9 cellular contexts compared by ENCODE assay signal in genomic region chr19:12723383-12723642, GRCh38. TPM values are rescaled to one million over a fixed set of nuclear protein-coding genes. Genes with fewer than 3 reads are reported as not detected.
DNase-seq lines count a peak whose midpoint lies in the region; ATAC-seq, FAIRE-seq and TF ChIP-seq lines count a peak whose summit lies in the region.
"Had no signal": no experiment of that assay in that cellular context is flagged by ENCODE, and none has a peak within 500 bp of the region (broad histone marks: within the 10 kb centered on the region; RNA-seq: fewer than 3 reads in every experiment).

No MANE protein-coding gene starts in this region.

- H3K9me3 Mint-ChIP-seq in activated CD8-positive, alpha-beta T cell treated with anti-CD3 and anti-CD28 coated beads, Interleukin-2, amount 10 ng/mL, durations not matched to agents 7 days and 5 days (ENCODE audit: insufficient read depth) = no peaks in the 10 kb centered on the region

- POLR2A ChIA-PET in activated CD8-positive, alpha-beta T cell treated with anti-CD3 and anti-CD28 coated beads, Interleukin-2, amount 10 ng/mL, durations not matched to agents 7 days and 5 days (lab: Charles Lee) = interaction anchor here (0.6 to 5.6 kb wide), 10 partner anchors 9 to 190 kb away, joined by 3 to 109 read pairs (median 4); partner anchors contain the start of genes DHPS, FBXW9, GET3 and JUNB

- peak overlapping the region; percentile 64 for H3K4me3 ChIP-seq in cardiac muscle cell
- H3K4me3 ChIP-seq in iPS-15b (ENCODE audit: low read depth, low read length) = peak overlapping the region; percentile 84
- peak overlapping the region; percentile 81 for H3K4me3 ChIP-seq in suprapubic skin

- no peaks in the 10 kb centered on the region for H3K27me3 ChIP-seq in cardiac muscle cell
- no peaks in the 10 kb centered on the region for H3K27me3 ChIP-seq in iPS-15b (ENCODE audit: control insufficient read depth, insufficient read depth, low read length)
- H3K27me3 ChIP-seq in suprapubic skin = no peaks in the 10 kb centered on the region

- DNase-seq in cardiac muscle cell (ENCODE audit: low read depth in 1 of 2, low spot score in 1 of 2) (peak in 1 of 2 donors; percentile 2), cardiac septum (ENCODE audit: low spot score) (no peak), suprapubic skin (ENCODE audit: low spot score in 2 of 2) (no peak), D721Med (ENCODE audit: insufficient read length, low spot score) (no peak), HT-29 (ENCODE audit: low spot score) (no peak)
- DNase-seq in activated CD8-positive, alpha-beta T cell treated with anti-CD3 and anti-CD28 coated beads, Interleukin-2, amount 10 ng/mL, durations not matched to agents 7 days and 5 days = no peak

- peak overlapping the region; percentile 99 for H3K27ac ChIP-seq in cardiac muscle cell
- H3K27ac ChIP-seq in suprapubic skin = peak overlapping the region; percentile 95

- CTCF ChIA-PET in activated CD8-positive, alpha-beta T cell treated with anti-CD3 and anti-CD28 coated beads, Interleukin-2, amount 10 ng/mL, durations not matched to agents 7 days and 5 days (lab: Charles Lee) = interaction anchor here (0.7 to 9.2 kb wide), 12 partner anchors 10 to 926 kb away, joined by 3 to 85 read pairs (median 4); partner anchors contain the start of genes JUNB and TRIR

- no peak for TF ChIP-seq EP300 in suprapubic skin (IDR thresholded peaks at IDR 0.05)

- TF ChIP-seq POLR2A in suprapubic skin (IDR thresholded peaks at IDR 0.05) = no peak

- peak overlapping the region; percentile 66 for H3K9ac ChIP-seq in iPS-15b (ENCODE audit: low read depth, low read length)

- peak overlapping the region; percentile 86 for H3K27ac Mint-ChIP-seq in activated CD8-positive, alpha-beta T cell treated with anti-CD3 and anti-CD28 coated beads, Interleukin-2, amount 10 ng/mL, durations not matched to agents 7 days and 5 days

- no peak for FAIRE-seq in D721Med (lab: Jason Lieb, UNC)

- peaks cover 7% of the 10 kb centered on the region for H3K4me1 ChIP-seq in cardiac muscle cell (ENCODE audit: low read depth)
- H3K4me1 ChIP-seq in iPS-15b (ENCODE audit: control insufficient read depth, insufficient read depth, low read length) = peaks cover 5% of the 10 kb centered on the region
- H3K4me1 ChIP-seq in suprapubic skin = peaks cover 36% of the 10 kb centered on the region

- H3K9me3 ChIP-seq in cardiac muscle cell (ENCODE audit: low read depth) = no peaks in the 10 kb centered on the region
- H3K9me3 ChIP-seq in iPS-15b (ENCODE audit: control insufficient read depth, insufficient read depth, low read length) = no peaks in the 10 kb centered on the region
- H3K9me3 ChIP-seq in suprapubic skin = no peaks in the 10 kb centered on the region

- ATAC-seq in activated CD8-positive, alpha-beta T cell treated with anti-CD3 and anti-CD28 coated beads, Interleukin-2, amount 10 ng/mL, durations not matched to agents 7 days and 5 days = no peak
- no peak for ATAC-seq in GM21576 (IDR thresholded peaks at IDR 0.05; ENCODE audit: unreplicated experiment)

- intact Hi-C loops in cardiac septum (cut with DNase I) = loop anchor here (5.0 kb wide), 2 partner anchors 39 to 74 kb away; no protein-coding TSS in a partner anchor

- TF ChIP-seq CTCF in cardiac muscle cell (IDR thresholded peaks at IDR 0.05; ENCODE audit: low read depth, low read length) (no peak), suprapubic skin (IDR thresholded peaks at IDR 0.05) (no peak), D721Med (IDR thresholded peaks at IDR 0.05; ENCODE audit: insufficient read depth, missing control alignments) (no peak)

- no peaks in the 10 kb centered on the region for H3K27me3 Mint-ChIP-seq in activated CD8-positive, alpha-beta T cell treated with anti-CD3 and anti-CD28 coated beads, Interleukin-2, amount 10 ng/mL, durations not matched to agents 7 days and 5 days (ENCODE audit: low read depth)

- 1% methylated on average over 7 of the region's 7 CpGs for WGBS in suprapubic skin

- peaks cover 28% of the 10 kb centered on the region for H3K4me1 Mint-ChIP-seq in activated CD8-positive, alpha-beta T cell treated with anti-CD3 and anti-CD28 coated beads, Interleukin-2, amount 10 ng/mL, durations not matched to agents 7 days and 5 days (ENCODE audit: low read depth)

- peak overlapping the region; percentile 85 for H3K4me3 Mint-ChIP-seq in activated CD8-positive, alpha-beta T cell treated with anti-CD3 and anti-CD28 coated beads, Interleukin-2, amount 10 ng/mL, durations not matched to agents 7 days and 5 days

- H3K36me3 Mint-ChIP-seq in activated CD8-positive, alpha-beta T cell treated with anti-CD3 and anti-CD28 coated beads, Interleukin-2, amount 10 ng/mL, durations not matched to agents 7 days and 5 days (ENCODE audit: low read depth) = peaks cover 44% of the 10 kb centered on the region

- H3K36me3 ChIP-seq in cardiac muscle cell (peaks cover 4% of the 10 kb centered on the region), iPS-15b (ENCODE audit: control insufficient read depth, insufficient read depth, low read length) (peaks cover 8% of the 10 kb centered on the region), suprapubic skin (peaks cover 17% of the 10 kb centered on the region)

RNA-seq across cellular contexts. Expression of gene TNPO2, which starts 0.4 kb away (rescaled TPM):
- total RNA-seq in cardiac muscle cell (43.4 and 68.6 TPM in 2 replicates), cardiac septum (50.4 TPM), suprapubic skin (100 to 1,000 TPM in 2 of 4 donors, 10 to 100 TPM in 2; 94.6 to 206 (median 110) TPM)
- polyA plus RNA-seq in cardiac muscle cell = 20.1 and 20.5 TPM in 2 replicates
- 10 to 100 TPM; 84.3 to 93.1 TPM for total RNA-seq in activated CD8-positive, alpha-beta T cell treated with anti-CD3 and anti-CD28 coated beads, Interleukin-2, amount 10 ng/mL, durations not matched to agents 7 days and 5 days
- total RNA-seq in HT-29 (2014; rRNA removed; shearing (Covaris generic)) = 24.5 TPM in 2 replicates

RNA-seq across cellular contexts. Expression of gene TRIR, which starts 11.2 kb away (rescaled TPM):
- total RNA-seq in cardiac muscle cell = 307 and 371 TPM in 2 replicates
- polyA plus RNA-seq in cardiac muscle cell = 175 and 218 TPM in 2 replicates
- 111 TPM for total RNA-seq in cardiac septum
- total RNA-seq in activated CD8-positive, alpha-beta T cell treated with anti-CD3 and anti-CD28 coated beads, Interleukin-2, amount 10 ng/mL, durations not matched to agents 7 days and 5 days = 100 to 1,000 TPM; 206 to 228 TPM
- total RNA-seq in suprapubic skin = 100 to 1,000 TPM; 164 to 228 (median 210) TPM
- total RNA-seq in HT-29 (2014; rRNA removed; shearing (Covaris generic)) = 258 and 260 TPM in 2 replicates

RNA-seq across cellular contexts. Expression of gene GET3, which starts 14.0 kb away (rescaled TPM):
- total RNA-seq in cardiac muscle cell = 44.8 and 73.6 TPM in 2 replicates
- 88.3 and 103 TPM in 2 replicates for polyA plus RNA-seq in cardiac muscle cell
- total RNA-seq in cardiac septum = 58.4 TPM
- 10 to 100 TPM; 66.8 to 71.5 TPM for total RNA-seq in activated CD8-positive, alpha-beta T cell treated with anti-CD3 and anti-CD28 coated beads, Interleukin-2, amount 10 ng/mL, durations not matched to agents 7 days and 5 days
- 10 to 100 TPM; 26.2 to 63.6 (median 56.9) TPM for total RNA-seq in suprapubic skin
- total RNA-seq in HT-29 (2014; rRNA removed; shearing (Covaris generic)) = 90.4 and 105 TPM in 2 replicates

RNA-seq across cellular contexts. Expression of gene FBXW9, which starts 26.9 kb away (rescaled TPM):
- total RNA-seq in cardiac muscle cell = 17.2 and 32.7 TPM in 2 replicates
- polyA plus RNA-seq in cardiac muscle cell = 25.6 and 29.6 TPM in 2 replicates
- 2.2 TPM for total RNA-seq in cardiac septum
- total RNA-seq in activated CD8-positive, alpha-beta T cell treated with anti-CD3 and anti-CD28 coated beads, Interleukin-2, amount 10 ng/mL, durations not matched to agents 7 days and 5 days = 1 to 10 TPM; 6.0 to 6.1 TPM
- 10 to 100 TPM in 3 of 4 donors, 1 to 10 TPM in 1; 9.7 to 13.7 (median 12.3) TPM for total RNA-seq in suprapubic skin
- 32.9 and 38.0 TPM in 2 replicates for total RNA-seq in HT-29 (2014; rRNA removed; shearing (Covaris generic))

RNA-seq across cellular contexts. Expression of gene BEST2, which starts 28.3 kb away (rescaled TPM):
- total RNA-seq in cardiac muscle cell (not detected in 2 replicates), cardiac septum (not detected), suprapubic skin (10 to 100 TPM; 18.2 to 62.0 (median 46.8) TPM)
- polyA plus RNA-seq in cardiac muscle cell = not detected in 2 replicates
- total RNA-seq in activated CD8-positive, alpha-beta T cell treated with anti-CD3 and anti-CD28 coated beads, Interleukin-2, amount 10 ng/mL, durations not matched to agents 7 days and 5 days = not detected
- 0.37 and 0.48 TPM in 2 replicates for total RNA-seq in HT-29 (2014; rRNA removed; shearing (Covaris generic))
- total RNA-seq: glomerular endothelial cell had no signal
